ENCODE assay signal across 9 cellular contexts in the genomic region with DNA sequence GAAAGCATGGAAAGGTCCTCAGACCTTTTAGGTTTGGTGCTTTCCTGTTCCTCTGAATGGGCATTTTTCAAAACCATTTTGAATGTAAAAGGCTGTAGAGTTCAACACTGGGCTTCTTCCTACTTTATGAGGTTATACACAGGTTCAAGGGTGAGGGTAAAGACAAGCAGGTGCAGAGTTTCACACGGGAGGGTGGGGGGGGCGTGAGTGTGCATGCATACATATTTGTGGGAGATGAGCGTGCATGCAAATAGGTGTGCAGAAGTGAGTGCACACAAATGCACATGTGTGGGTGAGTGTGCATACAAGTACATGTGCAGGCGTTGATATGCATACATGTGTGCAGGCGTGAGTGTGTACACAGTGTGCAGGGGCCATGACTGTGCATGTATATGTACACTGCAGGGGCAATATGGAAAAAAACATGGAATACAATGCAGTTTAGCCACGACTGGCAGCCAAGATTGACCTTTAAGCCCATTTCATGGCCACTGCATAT.
DNase-seq lines count a peak whose midpoint lies in the region; ATAC-seq and TF ChIP-seq lines count a peak whose summit lies in the region.
"Had no signal": no experiment of that assay in that cellular context is flagged by ENCODE, and none has a peak within 500 bp of the region (broad histone marks: within the 10 kb centered on the region; RNA-seq: fewer than 3 reads in every experiment).

No MANE protein-coding gene starts in this region.

- ATAC-seq in GM18873 (IDR thresholded peaks at IDR 0.05; ENCODE audit: low FRiP score, unreplicated experiment) = peak; percentile 8
- peak; percentile 7 for ATAC-seq in HG02623 (IDR thresholded peaks at IDR 0.05; ENCODE audit: unreplicated experiment)
- ATAC-seq in natural killer cell = peak in 1 of 3 donors; percentile 19

- H3F3A ChIP-seq in SU-DHL-6 (ENCODE audit: insufficient read depth) (peaks cover 14% of the 10 kb centered on the region), neural progenitor cell (ENCODE audit: low read depth) (no peaks in the 10 kb centered on the region)

- H3K9me2 ChIP-seq in SU-DHL-6 (replicated peaks; ENCODE audit: insufficient read depth, low read length) = no peaks in the 10 kb centered on the region

- H3K36me3 ChIP-seq in SU-DHL-6 (ENCODE audit: low read length) = no peaks in the 10 kb centered on the region
- H3K36me3 ChIP-seq in neural progenitor cell = no peaks in the 10 kb centered on the region
- no peaks in the 10 kb centered on the region for H3K36me3 ChIP-seq in sigmoid colon

- H3K9ac ChIP-seq in SU-DHL-6 (ENCODE audit: low read length) (peak overlapping the region; percentile 28), neural progenitor cell (no peak overlapping the region)

- no peaks in the 10 kb centered on the region for H3K36me3 Mint-ChIP-seq in natural killer cell
- no peaks in the 10 kb centered on the region for H3K36me3 Mint-ChIP-seq in neural progenitor cell

- no peaks in the 10 kb centered on the region for H3K9me3 Mint-ChIP-seq in natural killer cell
- no peaks in the 10 kb centered on the region for H3K9me3 Mint-ChIP-seq in neural progenitor cell

- no peaks in the 10 kb centered on the region for H3K27me3 Mint-ChIP-seq in natural killer cell (ENCODE audit: low read depth in 2 of 2)
- peaks cover 3% of the 10 kb centered on the region for H3K27me3 Mint-ChIP-seq in neural progenitor cell (ENCODE audit: insufficient read depth, low read depth)

- intact Hi-C loops in natural killer cell (cut with micrococcal nuclease) = loop anchor here (5.0 kb wide), 2 partner anchors 99 to 341 kb away; a partner anchor contains a TSS
- intact Hi-C loops in sigmoid colon (cut with DNase I) = no loop called here

- H3K4me1 ChIP-seq in neural progenitor cell (no peaks in the 10 kb centered on the region), sigmoid colon (peaks cover 0 to 30% (median 23%) of the 10 kb centered on the region in 4 donors)

- H3K27ac Mint-ChIP-seq in natural killer cell (peak overlapping the region; percentile 93 to 96), neural progenitor cell (no peak overlapping the region)

- peak overlapping the region; percentile 61 for H3K4me2 ChIP-seq in SU-DHL-6 (ENCODE audit: low read depth, low read length, poor library complexity, severe bottlenecking)
- no peak overlapping the region for H3K4me2 ChIP-seq in neural progenitor cell

- H3K9me3 ChIP-seq in SU-DHL-6 (ENCODE audit: insufficient read depth, low read length) = no peaks in the 10 kb centered on the region
- no peaks in the 10 kb centered on the region for H3K9me3 ChIP-seq in neural progenitor cell (ENCODE audit: low read depth)
- no peaks in the 10 kb centered on the region for H3K9me3 ChIP-seq in sigmoid colon

- H3K79me2 ChIP-seq in SU-DHL-6 (ENCODE audit: insufficient read depth, low read length) = no peaks in the 10 kb centered on the region
- no peaks in the 10 kb centered on the region for H3K79me2 ChIP-seq in neural progenitor cell (ENCODE audit: low read depth)

- no peak for TF ChIP-seq CTCF in SU-DHL-6 (IDR thresholded peaks at IDR 0.05; ENCODE audit: insufficient read depth, low read length, poor library complexity, severe bottlenecking)
- no peak for TF ChIP-seq CTCF in natural killer cell (IDR thresholded peaks at IDR 0.05)
- TF ChIP-seq CTCF in neural progenitor cell (IDR thresholded peaks at IDR 0.05) = no peak
- no peak for TF ChIP-seq CTCF in sigmoid colon (IDR thresholded peaks at IDR 0.05)

- H3K4me3 Mint-ChIP-seq in natural killer cell (peak overlapping the region; percentile 77), neural progenitor cell (no peak overlapping the region)

- no peak for DNase-seq in natural killer cell
- no peak for DNase-seq in KG1 (lab: John Stamatoyannopoulos, UW)
- DNase-seq in neural progenitor cell (ENCODE audit: low spot score) = no peak
- no peak for DNase-seq in sigmoid colon
- DNase-seq in retina = no peak
- DNase-seq: NCI-H2227 treated with DMSO at 0.1 percent for 48 hours had no signal

- no peaks in the 10 kb centered on the region for H3K27me3 ChIP-seq in SU-DHL-6 (ENCODE audit: low read length)
- no peaks in the 10 kb centered on the region for H3K27me3 ChIP-seq in neural progenitor cell
- H3K27me3 ChIP-seq in sigmoid colon = no peaks in the 10 kb centered on the region

- no peaks in the 10 kb centered on the region for H4K20me1 ChIP-seq in SU-DHL-6 (ENCODE audit: low read depth, low read length)
- no peaks in the 10 kb centered on the region for H4K20me1 ChIP-seq in neural progenitor cell (ENCODE audit: low read depth)

- peak overlapping the region; percentile 69 for H2AFZ ChIP-seq in SU-DHL-6 (ENCODE audit: low read depth, low read length, severe bottlenecking)
- H2AFZ ChIP-seq in neural progenitor cell (replicated peaks) = no peak overlapping the region

- WGBS in sigmoid colon, 2 donors = 40 to 67% methylated on average over 6 of the region's 6 CpGs

- TF ChIP-seq POLR2A in sigmoid colon (IDR thresholded peaks at IDR 0.05) = no peak

- H3K4me1 Mint-ChIP-seq in natural killer cell = peaks cover 34 to 44% of the 10 kb centered on the region in 2 donors
- H3K4me1 Mint-ChIP-seq in neural progenitor cell = peaks cover 15% of the 10 kb centered on the region

- H3K27ac ChIP-seq in SU-DHL-6 (ENCODE audit: low read depth, low read length) = peak overlapping the region; percentile 86
- H3K27ac ChIP-seq in neural progenitor cell = no peak overlapping the region
- H3K27ac ChIP-seq in sigmoid colon = peak overlapping the region in 2 of 4 donors; percentile 41 to 67

- no peak for TF ChIP-seq EP300 in sigmoid colon (IDR thresholded peaks at IDR 0.05)

- H3K4me3 ChIP-seq in SU-DHL-6 (ENCODE audit: insufficient read depth, low read length, poor library complexity, severe bottlenecking) (peak overlapping the region; percentile 12), neural progenitor cell (no peak overlapping the region), sigmoid colon (no peak overlapping the region)
